Comparison of ENCODE assay signal across 8 cellular contexts in the genomic region with DNA sequence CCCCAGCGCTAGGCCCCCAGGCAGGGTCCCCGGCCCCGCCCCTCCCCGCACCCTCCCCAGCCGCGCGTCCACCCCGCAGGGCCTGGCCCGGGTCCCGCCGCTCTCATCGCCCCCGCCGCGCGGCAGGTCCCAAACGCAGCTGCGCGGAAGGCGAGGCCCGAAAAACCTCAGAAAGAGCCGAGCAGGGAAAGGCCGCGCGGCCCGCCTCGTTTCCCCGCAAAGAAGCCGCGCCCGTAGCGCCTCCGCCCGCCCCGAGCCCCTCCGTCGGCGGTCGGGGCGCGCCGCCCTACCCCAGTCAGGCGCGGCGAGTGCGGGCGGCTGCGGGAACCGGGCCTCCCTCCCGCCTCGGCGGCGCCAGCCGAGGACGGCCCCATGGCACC. TPM values are rescaled to one million over a fixed set of nuclear protein-coding genes. Genes with fewer than 3 reads are reported as not detected.
DNase-seq lines count a peak whose midpoint lies in the region; ATAC-seq and TF ChIP-seq lines count a peak whose summit lies in the region.

No MANE protein-coding gene starts in this region.

- no peak for TF ChIP-seq CTCF in foreskin keratinocyte (conservative IDR thresholded peaks at IDR 0.05)

- H3K27ac Mint-ChIP-seq in activated T-cell treated with anti-CD3 and anti-CD28 coated beads, Interleukin-2, amount 50 U/mL, for 24 hours: peak overlapping the region; percentile 89
- no peak overlapping the region for H3K27ac Mint-ChIP-seq in T-cell

- peaks cover 28% of the 10 kb centered on the region for H3K4me1 Mint-ChIP-seq in activated T-cell treated with anti-CD3 and anti-CD28 coated beads, Interleukin-2, amount 50 U/mL, for 24 hours (ENCODE audit: low read depth)
- peaks cover 0 to 32% (median 22%) of the 10 kb centered on the region in 3 donors for H3K4me1 Mint-ChIP-seq in T-cell

- H3K4me3 ChIP-seq in skeletal muscle cell (ENCODE audit: low read depth, low read length): peak overlapping the region; percentile 68

- ATAC-seq in HG02885 (IDR thresholded peaks at IDR 0.05; ENCODE audit: poor library complexity, unreplicated experiment) (peak; percentile 24), T-cell (replicated peaks in 1 of 4) (peak; percentile 51 to 56 (median 53)), foreskin keratinocyte (peak; percentile 63)

- H3K36me3 Mint-ChIP-seq in activated T-cell treated with anti-CD3 and anti-CD28 coated beads, Interleukin-2, amount 50 U/mL, for 24 hours (ENCODE audit: low read depth): peaks cover 29% of the 10 kb centered on the region
- H3K36me3 Mint-ChIP-seq in T-cell: no peaks in the 10 kb centered on the region

- H3K4me1 ChIP-seq in foreskin keratinocyte: no peaks in the 10 kb centered on the region

- CTCF ChIA-PET in T-cell (lab: Charles Lee): interaction anchor here in 1 of 2 donors (0.6 kb wide), 1 partner anchor 500 kb away, joined by 4 read pairs; no protein-coding TSS in a partner anchor

- peak overlapping the region; percentile 79 for H3K4me3 Mint-ChIP-seq in activated T-cell treated with anti-CD3 and anti-CD28 coated beads, Interleukin-2, amount 50 U/mL, for 24 hours
- H3K4me3 Mint-ChIP-seq in T-cell: peak overlapping the region; percentile 73 to 83 (median 78)

- H3K27me3 Mint-ChIP-seq in activated T-cell treated with anti-CD3 and anti-CD28 coated beads, Interleukin-2, amount 50 U/mL, for 24 hours: no peaks in the 10 kb centered on the region
- H3K27me3 Mint-ChIP-seq in T-cell: no peaks in the 10 kb centered on the region

- no peak for DNase-seq in activated T-cell treated with anti-CD3 and anti-CD28 coated beads, Interleukin-2, amount 50 U/mL, for 24 hours
- no peak for DNase-seq in activated T-cell treated with anti-CD3 and anti-CD28 coated beads, Interleukin-2, amount 50 U/mL, for 1 hour
- peak in 1 of 34 experiments; percentile 12 for DNase-seq in T-cell
- no peak for DNase-seq in foreskin keratinocyte
- no peak for DNase-seq in skeletal muscle cell (ENCODE audit: low read depth)
- no peak for DNase-seq in ureter (ENCODE audit: low spot score)
- DNase-seq in SKM-1 (lab: John Stamatoyannopoulos, UW; ENCODE audit: unreplicated experiment): no peak

- POLR2A ChIA-PET in T-cell (lab: Charles Lee): no interaction called here

- H3K27me3 ChIP-seq in foreskin keratinocyte: no peaks in the 10 kb centered on the region

- peak overlapping the region; percentile 93 for H3K27ac ChIP-seq in foreskin keratinocyte

- H3K9me3 Mint-ChIP-seq in activated T-cell treated with anti-CD3 and anti-CD28 coated beads, Interleukin-2, amount 50 U/mL, for 24 hours: no peaks in the 10 kb centered on the region
- no peaks in the 10 kb centered on the region for H3K9me3 Mint-ChIP-seq in T-cell

RNA-seq across cellular contexts. Expression of a gene that starts 0.3 kb away (rescaled TPM):
- total RNA-seq in T-cell (10 to 100 TPM; 43.6 to 70.4 (median 66.1) TPM), foreskin keratinocyte (39.5 and 44.3 TPM in 2 replicates), ureter (42.4 TPM)
- polyA plus RNA-seq in foreskin keratinocyte: 30.5 and 33.6 TPM in 2 replicates

RNA-seq across cellular contexts. Expression of a gene that starts 0.6 kb away (rescaled TPM):
- 1 to 10 TPM; 3.1 to 8.9 (median 6.5) TPM for total RNA-seq in T-cell
- total RNA-seq in foreskin keratinocyte: 25.4 and 31.5 TPM in 2 replicates
- 35.0 and 44.2 TPM in 2 replicates for polyA plus RNA-seq in foreskin keratinocyte
- 11.8 TPM for total RNA-seq in ureter

RNA-seq across cellular contexts. Expression of a gene that starts 23.8 kb away (rescaled TPM):
- 10 to 100 TPM; 21.3 to 32.4 (median 31.5) TPM for total RNA-seq in T-cell
- total RNA-seq in foreskin keratinocyte: 63.1 and 68.7 TPM in 2 replicates
- polyA plus RNA-seq in foreskin keratinocyte: 43.1 and 49.4 TPM in 2 replicates
- 43.0 TPM for total RNA-seq in ureter
